Comparison of ENCODE assay signal across 19 cellular contexts in genomic region chr2:67159929-67160328, GRCh38.
DNase-seq lines count a peak whose midpoint lies in the region; ATAC-seq and TF ChIP-seq lines count a peak whose summit lies in the region.
"Had no signal": no experiment of that assay in that cellular context is flagged by ENCODE, and none has a peak within 500 bp of the region (broad histone marks: within the 10 kb centered on the region; RNA-seq: fewer than 3 reads in every experiment).

No MANE protein-coding gene starts in this region.

- no peak overlapping the region for H3K4me3 Mint-ChIP-seq in activated CD4-positive, alpha-beta T cell treated with anti-CD3 and anti-CD28 coated beads, Interleukin-2, amount 10 ng/mL, durations not matched to agents 24 days and 14 days
- H3K4me3 Mint-ChIP-seq in WTC11 = no peak overlapping the region
- H3K4me3 Mint-ChIP-seq: B cell, T-cell had no signal

- H3K4me3 ChIP-seq in prostate gland = no peak overlapping the region
- H3K4me3 ChIP-seq: ovary had no signal

- POLR2A ChIA-PET in WTC11 (lab: Charles Lee) = no interaction called here

- no peak for TF ChIP-seq CTCF in prostate gland (IDR thresholded peaks at IDR 0.05)
- no peak for TF ChIP-seq CTCF in WTC11 (IDR thresholded peaks at IDR 0.05)

- ATAC-seq in GM18858 (IDR thresholded peaks at IDR 0.05; ENCODE audit: unreplicated experiment) (peak; percentile 58), HG03159 (IDR thresholded peaks at IDR 0.05; ENCODE audit: unreplicated experiment) (peak; percentile 57), WTC11 (no peak), HG03135 (IDR thresholded peaks at IDR 0.05; ENCODE audit: unreplicated experiment) (no peak)
- ATAC-seq: T-cell had no signal

- H3K27me3 Mint-ChIP-seq in activated CD4-positive, alpha-beta T cell treated with anti-CD3 and anti-CD28 coated beads, Interleukin-2, amount 10 ng/mL, durations not matched to agents 24 days and 14 days = no peaks in the 10 kb centered on the region
- H3K27me3 Mint-ChIP-seq in WTC11 (ENCODE audit: low read depth) = no peaks in the 10 kb centered on the region
- H3K27me3 Mint-ChIP-seq: B cell, T-cell had no signal

- H3K36me3 ChIP-seq in prostate gland = no peaks in the 10 kb centered on the region
- H3K36me3 ChIP-seq: ovary had no signal

- intact Hi-C loops in prostate gland (cut with DNase I) = no loop called here
- intact Hi-C loops in activated CD4-positive, alpha-beta T cell treated with anti-CD3 and anti-CD28 coated beads, Interleukin-2, amount 10 ng/mL, durations not matched to agents 24 days and 14 days (cut with micrococcal nuclease) = no loop called here

- H3K27ac ChIP-seq in prostate gland = peak overlapping the region; percentile 16 to 34
- H3K27ac ChIP-seq: KMS-11, ovary had no signal

- no peaks in the 10 kb centered on the region for H3K9me3 Mint-ChIP-seq in activated CD4-positive, alpha-beta T cell treated with anti-CD3 and anti-CD28 coated beads, Interleukin-2, amount 10 ng/mL, durations not matched to agents 24 days and 14 days
- H3K9me3 Mint-ChIP-seq in WTC11 = no peaks in the 10 kb centered on the region
- H3K9me3 Mint-ChIP-seq: T-cell had no signal

- no peak for TF ChIP-seq POLR2A in prostate gland (IDR thresholded peaks at IDR 0.05)

- CTCF ChIA-PET in WTC11 (lab: Charles Lee) = no interaction called here

- DNase-seq in dermis microvascular lymphatic vessel endothelial cell (ENCODE audit: low read depth in 2 of 2) (peak; percentile 72 to 81), prostate gland (ENCODE audit: low spot score) (no peak), WTC11 (ENCODE audit: low spot score) (no peak), OCI-M2 (lab: John Stamatoyannopoulos, UW; ENCODE audit: unreplicated experiment) (no peak)
- no peak for DNase-seq in activated CD4-positive, alpha-beta T cell treated with anti-CD3 and anti-CD28 coated beads, Interleukin-2, amount 10 ng/mL, durations not matched to agents 24 days and 14 days
- DNase-seq: activated CD4-positive, CD25-positive, alpha-beta regulatory T cell; activated CD8-positive, alpha-beta memory T cell treated with anti-CD3 and anti-CD28 coated beads, Interleukin-2, amount 50 U/mL, for 4 hours; activated naive CD4-positive, alpha-beta T cell treated with anti-CD3 and anti-CD28 coated beads, Interleukin-2, amount 50 U/mL, for 16 hours; DMS53; effector CD4-positive, alpha-beta T cell; NCI-H524; ovary; stimulated activated CD4-positive, alpha-beta T cell treated with anti-CD3 and anti-CD28 coated beads, Interleukin-12 subunit alpha, Interleukin-12 subunit beta, amount 100 ng/mL, for 4 hours; T-cell had no signal

- H3K27ac Mint-ChIP-seq in activated CD4-positive, alpha-beta T cell treated with anti-CD3 and anti-CD28 coated beads, Interleukin-2, amount 10 ng/mL, durations not matched to agents 24 days and 14 days = no peak overlapping the region
- H3K27ac Mint-ChIP-seq in WTC11 = no peak overlapping the region
- H3K27ac Mint-ChIP-seq: B cell, T-cell had no signal

- WGBS in prostate gland = 51% methylated on average over 4 of the region's 4 CpGs

- no peaks in the 10 kb centered on the region for H3K9me3 ChIP-seq in prostate gland
- H3K9me3 ChIP-seq: ovary had no signal

- no peaks in the 10 kb centered on the region for H3K4me1 ChIP-seq in prostate gland (replicated peaks)

- no peaks in the 10 kb centered on the region for H3K36me3 Mint-ChIP-seq in activated CD4-positive, alpha-beta T cell treated with anti-CD3 and anti-CD28 coated beads, Interleukin-2, amount 10 ng/mL, durations not matched to agents 24 days and 14 days (ENCODE audit: low read depth)
- no peaks in the 10 kb centered on the region for H3K36me3 Mint-ChIP-seq in WTC11
- H3K36me3 Mint-ChIP-seq: T-cell had no signal

- H3K4me1 Mint-ChIP-seq in activated CD4-positive, alpha-beta T cell treated with anti-CD3 and anti-CD28 coated beads, Interleukin-2, amount 10 ng/mL, durations not matched to agents 24 days and 14 days = no peaks in the 10 kb centered on the region
- H3K4me1 Mint-ChIP-seq in WTC11 = no peaks in the 10 kb centered on the region
- H3K4me1 Mint-ChIP-seq: B cell, T-cell had no signal

- no peaks in the 10 kb centered on the region for H3K27me3 ChIP-seq in prostate gland (replicated peaks; ENCODE audit: insufficient read depth)

TF ChIP-seq in WTC11, 78 proteins besides CTCF, POLR2A, EP300 and RAD21:
- TF ChIP-seq TCF7 (CRISPR knock-in tag; IDR thresholded peaks at IDR 0.05; ENCODE audit: low read depth) (no peak), MAX (CRISPR knock-in tag; IDR thresholded peaks at IDR 0.05) (no peak)

Comparison
In these comparisons a context has a peak if more than half of its experiments do, and no peak if none do; other contexts are left out.
1. ATAC-seq: peak in GM18858 (single experiment) and HG03159 (single experiment); none in WTC11 (single experiment) and HG03135 (single experiment).
2. DNase-seq: peak in dermis microvascular lymphatic vessel endothelial cell (2 of 2); none in prostate gland (single experiment), activated CD4-positive, alpha-beta T cell treated with anti-CD3 and anti-CD28 coated beads, Interleukin-2, amount 10 ng/mL, durations not matched to agents 24 days and 14 days (single experiment), WTC11 (single experiment) and OCI-M2 (single experiment).